In the genomic region with DNA sequence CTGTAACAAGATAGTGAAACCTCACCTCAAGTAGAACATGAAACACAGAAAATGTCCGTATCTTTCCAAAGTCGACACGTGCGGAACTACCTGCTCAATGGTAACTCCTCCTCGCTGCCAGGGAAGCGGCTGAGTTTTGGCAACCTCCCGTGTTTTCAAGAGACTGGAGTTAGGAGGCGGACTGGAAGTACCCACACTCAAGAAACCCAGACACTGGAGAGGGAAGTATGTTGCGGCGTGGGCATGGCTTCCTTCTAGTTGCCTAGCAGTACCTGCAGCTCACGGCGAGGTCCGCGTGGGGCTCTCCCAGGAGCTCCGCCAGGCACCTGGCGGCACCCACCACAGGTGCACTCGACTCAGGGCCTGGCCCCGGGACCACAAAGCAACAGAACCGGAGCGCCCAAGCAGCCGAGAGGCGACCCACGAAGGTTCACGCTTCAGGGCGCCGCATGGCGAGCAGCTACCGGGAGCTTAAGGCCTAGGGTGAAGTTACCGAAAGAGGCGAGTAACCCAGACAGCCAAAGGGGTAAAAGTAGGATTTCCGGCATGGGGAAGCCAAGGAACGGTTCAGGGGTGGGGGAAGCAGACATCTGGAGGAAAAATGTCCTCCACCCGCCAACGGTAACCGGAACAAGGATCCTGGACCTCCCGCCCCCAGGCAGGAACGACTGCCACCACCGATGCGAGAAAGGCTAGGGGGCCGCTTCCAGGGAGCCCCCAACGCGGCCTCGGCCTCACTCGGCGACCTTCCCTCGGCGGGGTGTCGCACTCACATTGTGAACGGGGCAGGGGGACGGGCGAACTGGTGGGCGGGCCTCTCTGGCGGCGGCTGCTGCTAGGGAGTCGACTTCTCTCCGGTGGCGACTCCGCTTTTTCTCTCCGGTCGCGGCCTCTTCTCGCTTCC, we compare ENCODE assay signal across 1 cellular context.
TF ChIP-seq lines count a peak whose summit lies in the region.

No MANE protein-coding gene starts in this region.

TF ChIP-seq in IMR-90, 13 proteins besides CTCF, POLR2A, EP300 and RAD21 (continued from another document):
- TF ChIP-seq, protein P1, sequence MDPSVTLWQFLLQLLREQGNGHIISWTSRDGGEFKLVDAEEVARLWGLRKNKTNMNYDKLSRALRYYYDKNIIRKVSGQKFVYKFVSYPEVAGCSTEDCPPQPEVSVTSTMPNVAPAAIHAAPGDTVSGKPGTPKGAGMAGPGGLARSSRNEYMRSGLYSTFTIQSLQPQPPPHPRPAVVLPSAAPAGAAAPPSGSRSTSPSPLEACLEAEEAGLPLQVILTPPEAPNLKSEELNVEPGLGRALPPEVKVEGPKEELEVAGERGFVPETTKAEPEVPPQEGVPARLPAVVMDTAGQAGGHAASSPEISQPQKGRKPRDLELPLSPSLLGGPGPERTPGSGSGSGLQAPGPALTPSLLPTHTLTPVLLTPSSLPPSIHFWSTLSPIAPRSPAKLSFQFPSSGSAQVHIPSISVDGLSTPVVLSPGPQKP (IDR thresholded peaks at IDR 0.05; ENCODE audit: borderline replicate concordance, low read depth, low read length): no peak
- no peak for TF ChIP-seq CHD1 (IDR thresholded peaks at IDR 0.05; ENCODE audit: low read depth, low read length)
- no peak for TF ChIP-seq BHLHE40 (IDR thresholded peaks at IDR 0.05; ENCODE audit: low read depth, low read length)
- TF ChIP-seq CEBPB (IDR thresholded peaks at IDR 0.05; ENCODE audit: low read depth, low read length): no peak
- TF ChIP-seq, protein P2, sequence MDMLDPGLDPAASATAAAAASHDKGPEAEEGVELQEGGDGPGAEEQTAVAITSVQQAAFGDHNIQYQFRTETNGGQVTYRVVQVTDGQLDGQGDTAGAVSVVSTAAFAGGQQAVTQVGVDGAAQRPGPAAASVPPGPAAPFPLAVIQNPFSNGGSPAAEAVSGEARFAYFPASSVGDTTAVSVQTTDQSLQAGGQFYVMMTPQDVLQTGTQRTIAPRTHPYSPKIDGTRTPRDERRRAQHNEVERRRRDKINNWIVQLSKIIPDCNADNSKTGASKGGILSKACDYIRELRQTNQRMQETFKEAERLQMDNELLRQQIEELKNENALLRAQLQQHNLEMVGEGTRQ (IDR thresholded peaks at IDR 0.05; ENCODE audit: low read depth, low read length): no peak
- TF ChIP-seq FOS (IDR thresholded peaks at IDR 0.05; ENCODE audit: low read depth, low read length): no peak
- TF ChIP-seq MAZ (IDR thresholded peaks at IDR 0.05; ENCODE audit: borderline replicate concordance, low read depth, low read length): no peak
- no peak for TF ChIP-seq RFX5 (IDR thresholded peaks at IDR 0.05; ENCODE audit: low read depth, low read length)
- no peak for TF ChIP-seq MAFK (IDR thresholded peaks at IDR 0.05; ENCODE audit: low read depth, low read length)
